Comparison of ENCODE assay signal across 8 cellular contexts in genomic region chr16:23640959-23641765, GRCh38. TPM values are rescaled to one million over a fixed set of nuclear protein-coding genes. Genes with fewer than 3 reads are reported as not detected.
A peak's percentile ranks its signal among the peaks of the same experiment; 100 is the strongest.
DNase-seq lines count a peak whose midpoint lies in the region; TF ChIP-seq lines count a peak whose summit lies in the region.

Gene DCTN5, plus strand, starts transcription at chr16:23641466. Its CDS starts 77 bp downstream, at chr16:23641543.
Gene PALB2, minus strand, starts transcription at chr16:23641310. Its CDS starts 153 bp downstream, at chr16:23641157.

- H3K4me1 Mint-ChIP-seq in activated naive CD4-positive, alpha-beta T cell treated with anti-CD3 and anti-CD28 coated beads, Interleukin-2, amount 10 ng/mL, durations not matched to agents 7 days and 5 days: peaks cover 41% of the 10 kb centered on the region

- H3K27me3 Mint-ChIP-seq in activated naive CD4-positive, alpha-beta T cell treated with anti-CD3 and anti-CD28 coated beads, Interleukin-2, amount 10 ng/mL, durations not matched to agents 7 days and 5 days: no peaks in the 10 kb centered on the region

- no peak for TF ChIP-seq CTCF in HFF-Myc (IDR thresholded peaks at IDR 0.05; ENCODE audit: low read depth, low read length, missing control alignments)

- DNase-seq in GM03348 (ENCODE audit: low spot score) (peak; percentile 99), HFF-Myc (ENCODE audit: extremely low read depth, low read depth) (peak; percentile 70), NAMALWA (ENCODE audit: low spot score) (peak; percentile 95), SK-N-DZ (ENCODE audit: low spot score) (peak; percentile 92), germinal center (ENCODE audit: low spot score) (peak; percentile 95), non-pigmented ciliary epithelial cell (ENCODE audit: low read depth) (peak; percentile 70), superior temporal gyrus (ENCODE audit: extremely low spot score) (peak; percentile 97)
- peak; percentile 93 for DNase-seq in activated naive CD4-positive, alpha-beta T cell treated with anti-CD3 and anti-CD28 coated beads, Interleukin-2, amount 10 ng/mL, durations not matched to agents 7 days and 5 days

- peak within 1 kb of the TSS; percentile 97 for H3K27ac Mint-ChIP-seq in activated naive CD4-positive, alpha-beta T cell treated with anti-CD3 and anti-CD28 coated beads, Interleukin-2, amount 10 ng/mL, durations not matched to agents 7 days and 5 days

- H3K4me3 Mint-ChIP-seq in activated naive CD4-positive, alpha-beta T cell treated with anti-CD3 and anti-CD28 coated beads, Interleukin-2, amount 10 ng/mL, durations not matched to agents 7 days and 5 days: peak within 1 kb of the TSS; percentile 99

- peaks cover 31% of the 10 kb centered on the region for H3K36me3 Mint-ChIP-seq in activated naive CD4-positive, alpha-beta T cell treated with anti-CD3 and anti-CD28 coated beads, Interleukin-2, amount 10 ng/mL, durations not matched to agents 7 days and 5 days

- H3K9me3 Mint-ChIP-seq in activated naive CD4-positive, alpha-beta T cell treated with anti-CD3 and anti-CD28 coated beads, Interleukin-2, amount 10 ng/mL, durations not matched to agents 7 days and 5 days: no peaks in the 10 kb centered on the region

- CTCF ChIA-PET in activated naive CD4-positive, alpha-beta T cell treated with anti-CD3 and anti-CD28 coated beads, Interleukin-2, amount 10 ng/mL, durations not matched to agents 7 days and 5 days (lab: Charles Lee): interaction anchor here (1.4 to 1.9 kb wide), 2 partner anchors 12 to 44 kb away, joined by 4 to 9 read pairs; no protein-coding TSS in a partner anchor

- peak within 1 kb of the TSS; percentile 94 for H3K4me3 ChIP-seq in HFF-Myc (replicated peaks; ENCODE audit: low read depth, low read length)

RNA-seq across cellular contexts. Expression of gene DCTN5, which starts in this region (rescaled TPM):
- polyA plus RNA-seq in SK-N-DZ (2014; cell fraction: cytosol; rRNA removed): 70.4 and 72.8 TPM in 2 replicates
- 54.3 and 66.1 TPM in 2 replicates for polyA plus RNA-seq in SK-N-DZ (2014; cell fraction: nucleus; rRNA removed)

RNA-seq across cellular contexts. Expression of gene PALB2, which starts in this region (rescaled TPM):
- 21.1 and 21.7 TPM in 2 replicates for polyA plus RNA-seq in SK-N-DZ (2014; cell fraction: cytosol; rRNA removed)
- polyA plus RNA-seq in SK-N-DZ (2014; cell fraction: nucleus; rRNA removed): 10.9 and 24.9 TPM in 2 replicates

Comparison
In these comparisons a context has a peak if more than half of its experiments do, and no peak if none do; other contexts are left out.
1. Peak in every context shown above with its lines: DNase-seq and H3K4me3 ChIP-seq.